Comparison of ENCODE assay signal across 6 cellular contexts in genomic region chr15:50333229-50333628, GRCh38.
"Had no signal": no experiment of that assay in that cellular context is flagged by ENCODE, and none has a peak within 500 bp of the region (broad histone marks: within the 10 kb centered on the region; RNA-seq: fewer than 3 reads in every experiment).

No MANE protein-coding gene starts in this region.

- FAIRE-seq: GM12891, GM12892, GM18507, GM19239 had no signal

- DNase-seq: GDM1, GF-D8 had no signal
